Comparison of ENCODE assay signal across 22 cellular contexts in the genomic region with DNA sequence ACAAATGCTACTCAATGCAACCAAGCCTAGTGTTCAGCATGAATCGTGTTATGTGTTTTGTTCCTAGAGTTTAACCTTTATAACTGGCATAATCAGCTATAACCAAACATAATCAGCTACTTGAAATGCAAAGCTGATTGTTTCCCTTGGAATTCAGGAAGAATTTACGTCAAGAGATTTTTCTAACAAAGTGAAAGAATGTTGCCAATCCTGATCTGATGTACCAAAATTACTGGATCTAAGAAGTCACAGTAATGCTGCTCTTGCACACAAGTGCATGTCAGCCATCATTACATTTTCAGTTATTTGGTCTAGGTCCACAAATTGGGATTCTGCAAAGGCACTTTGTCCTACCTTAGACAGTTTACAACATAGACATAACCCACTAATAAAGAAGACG.
A peak's percentile ranks its signal among the peaks of the same experiment; 100 is the strongest.
DNase-seq lines count a peak whose midpoint lies in the region; FAIRE-seq and TF ChIP-seq lines count a peak whose summit lies in the region.
"Had no signal": no experiment of that assay in that cellular context is flagged by ENCODE, and none has a peak within 500 bp of the region (broad histone marks: within the 10 kb centered on the region; RNA-seq: fewer than 3 reads in every experiment).

No MANE protein-coding gene starts in this region.

- no peaks in the 10 kb centered on the region for H3K27me3 ChIP-seq in H1 (replicated peaks in 1 of 4; ENCODE audit: control insufficient read depth in 3 of 4, extremely low read depth in 1 of 4, insufficient read depth in 3 of 4, low read length in 3 of 4)
- no peaks in the 10 kb centered on the region for H3K27me3 ChIP-seq in tibial nerve
- H3K27me3 ChIP-seq: BLaER1 treated with 17β-estradiol and CSF1 and Interleukin-3, amounts not matched to agents 10 nM and 100 nM had no signal

- H2BK15ac ChIP-seq in H1 (ENCODE audit: low read length), result no peak overlapping the region

- POLR2A ChIA-PET in H1 (lab: Charles Lee; ENCODE audit: partially characterized antibody), result no interaction called here

- CTCF ChIA-PET in H1 (lab: Charles Lee; ENCODE audit: partially characterized antibody), result no interaction called here

- no peak overlapping the region for H3K56ac ChIP-seq in H1 (replicated peaks; ENCODE audit: insufficient read length, low read depth, low read length)

- no peak overlapping the region for H3K18ac ChIP-seq in H1 (ENCODE audit: extremely low read depth, low read length)

- H3K23me2 ChIP-seq in H1 (ENCODE audit: low read depth, low read length), result no peaks in the 10 kb centered on the region

- no peak overlapping the region for H4K5ac ChIP-seq in H1 (ENCODE audit: insufficient read length, low read depth, low read length)

- no peak overlapping the region for H2AK5ac ChIP-seq in H1 (ENCODE audit: low read depth, low read length)

- H4K91ac ChIP-seq in H1 (replicated peaks; ENCODE audit: insufficient read length, low read length), result no peak overlapping the region

- TF ChIP-seq RAD21 in H1 (IDR thresholded peaks at IDR 0.05 in 1 of 2, conservative IDR thresholded peaks at IDR 0.05 in 1 of 2; ENCODE audit: low read depth in 2 of 2, low read length in 2 of 2), result no peak

- H3K9ac ChIP-seq in H1 (replicated peaks in 1 of 4; ENCODE audit: extremely low read depth in 1 of 4, low read depth in 3 of 4, low read length in 3 of 4), result no peak overlapping the region
- H3K9ac ChIP-seq: BLaER1 treated with 17β-estradiol and CSF1 and Interleukin-3, amounts not matched to agents 10 nM and 100 nM had no signal

- H3K4me3 ChIP-seq in H1 (ENCODE audit: extremely low read depth in 1 of 4, insufficient read depth in 2 of 4, low read depth in 3 of 4, low read length in 4 of 4), result no peak overlapping the region
- H3K4me3 ChIP-seq in retinal pigment epithelial cell (ENCODE audit: low read length), result no peak overlapping the region
- no peak overlapping the region for H3K4me3 ChIP-seq in tibial nerve
- H3K4me3 ChIP-seq: A549; BLaER1 treated with 17β-estradiol and CSF1 and Interleukin-3, amounts not matched to agents 10 nM and 100 nM; GM12878 had no signal

- TF ChIP-seq EP300 in H1 (IDR thresholded peaks at IDR 0.05; ENCODE audit: borderline replicate concordance in 1 of 2, low read depth in 2 of 2, low read length in 2 of 2) (no peak), tibial nerve (IDR thresholded peaks at IDR 0.05) (no peak)

- no peak overlapping the region for H2BK12ac ChIP-seq in H1 (ENCODE audit: low read depth, low read length)

- no peaks in the 10 kb centered on the region for H3K79me1 ChIP-seq in H1 (ENCODE audit: low read depth, low read length)

- no peak overlapping the region for H3K23ac ChIP-seq in H1 (ENCODE audit: insufficient read length)

- no peak for TF ChIP-seq CTCF in H1 (IDR thresholded peaks at IDR 0.05; ENCODE audit: control extremely low read depth in 1 of 3, insufficient read depth in 1 of 3, low read depth in 1 of 3, low read length in 3 of 3)
- no peak for TF ChIP-seq CTCF in retinal pigment epithelial cell (conservative IDR thresholded peaks at IDR 0.05; ENCODE audit: low read depth, low read length)
- TF ChIP-seq CTCF in tibial nerve (IDR thresholded peaks at IDR 0.05), result no peak

- FAIRE-seq in H1 (lab: Jason Lieb, UNC) (peak; percentile 13), urothelium cell line (lab: Jason Lieb, UNC) (peak; percentile 5)
- FAIRE-seq: A549, D721Med, GM12878, GM12892, GM18507 had no signal

- no peak overlapping the region for H3K4me2 ChIP-seq in H1 (ENCODE audit: insufficient read depth in 1 of 2, low read depth in 2 of 2, low read length in 2 of 2)
- H3K4me2 ChIP-seq: A549; BLaER1 treated with 17β-estradiol and CSF1 and Interleukin-3, amounts not matched to agents 10 nM and 100 nM had no signal

- H3K27ac ChIP-seq in H1 (ENCODE audit: low read depth, low read length) (no peak overlapping the region), tibial nerve (no peak overlapping the region)
- H3K27ac ChIP-seq: 22Rv1; A549; BLaER1 treated with 17β-estradiol and CSF1 and Interleukin-3, amounts not matched to agents 10 nM and 100 nM; C4-2B had no signal

- H4K8ac ChIP-seq in H1 (ENCODE audit: extremely low read depth, insufficient read depth, low read length), result no peak overlapping the region

- no peak overlapping the region for H2BK20ac ChIP-seq in H1 (ENCODE audit: low read length)

- 91% methylated on average over 3 of the region's 3 CpGs; no CpG with 5 or more reads in 1 of the 2 experiments for WGBS in H1 (ENCODE audit: extremely low coverage in 1 of 2, insufficient coverage in 1 of 2, insufficient read length in 1 of 2, insufficient replicate concordance in 2 of 2, low coverage in 1 of 2, low lambda C conversion rate in 2 of 2, missing lambda C conversion rate in 1 of 2), 2 experiments
- WGBS in tibial nerve, 2 donors, result 57 to 61% methylated on average over 3 of the region's 3 CpGs

- peak; percentile 16 for DNase-seq in astrocyte of the hippocampus (ENCODE audit: low read depth, low spot score)
- no peak for DNase-seq in H1 (ENCODE audit: low read depth in 1 of 2, low spot score in 2 of 2)
- peak; percentile 20 for DNase-seq in retinal pigment epithelial cell (ENCODE audit: low read depth)
- DNase-seq in urothelium cell line (ENCODE audit: low spot score), result no peak
- no peak for DNase-seq in tibial nerve (ENCODE audit: low spot score in 2 of 2)
- DNase-seq in hypothalamus (lab: John Stamatoyannopoulos, UW), result no peak
- DNase-seq in anterior cingulate cortex (lab: John Stamatoyannopoulos, UW), result no peak
- DNase-seq: AML-193; Caco-2; Calu3; CD4-positive, alpha-beta T cell; CD8-positive, alpha-beta T cell; DMS79 treated with DMSO at 0.1 percent for 48 hours; GDM1 had no signal

- H2BK120ac ChIP-seq in H1 (replicated peaks; ENCODE audit: low read depth, low read length), result no peak overlapping the region

- no peaks in the 10 kb centered on the region for H3K79me2 ChIP-seq in H1 (ENCODE audit: control insufficient read depth in 1 of 2, insufficient read depth in 2 of 2, low read length in 2 of 2)

- no peak overlapping the region for H3K4ac ChIP-seq in H1 (replicated peaks; ENCODE audit: insufficient read length, low read depth, low read length)

- H3K9me3 ChIP-seq in H1 (ENCODE audit: insufficient read depth in 2 of 2, low read depth in 1 of 2, low read length in 1 of 2) (peaks cover 7 to 11% of the 10 kb centered on the region in 2 experiments; a peak in 3 of 4 replicates), tibial nerve (peaks cover 0 to 7% (median 0%) of the 10 kb centered on the region in 4 donors)
- H3K9me3 ChIP-seq: A549 had no signal

- no peak overlapping the region for H3K14ac ChIP-seq in H1 (ENCODE audit: insufficient read length)

- no peak overlapping the region for H2AFZ ChIP-seq in H1 (ENCODE audit: low read length)

- no peaks in the 10 kb centered on the region for H4K20me1 ChIP-seq in H1 (replicated peaks in 1 of 2; ENCODE audit: control insufficient read depth in 1 of 2, insufficient read depth in 2 of 2, low read length in 2 of 2)
- H4K20me1 ChIP-seq: BLaER1 treated with 17β-estradiol and CSF1 and Interleukin-3, amounts not matched to agents 10 nM and 100 nM had no signal

- no peaks in the 10 kb centered on the region for H3K4me1 ChIP-seq in H1 (replicated peaks in 1 of 4; ENCODE audit: control insufficient read depth in 3 of 4, insufficient read depth in 4 of 4, low read length in 3 of 4)
- no peaks in the 10 kb centered on the region for H3K4me1 ChIP-seq in tibial nerve
- H3K4me1 ChIP-seq: A549; BLaER1 treated with 17β-estradiol and CSF1 and Interleukin-3, amounts not matched to agents 10 nM and 100 nM had no signal

- H2BK5ac ChIP-seq in H1 (ENCODE audit: low read depth, low read length), result no peak overlapping the region

- no peak for TF ChIP-seq POLR2A in H1 (IDR thresholded peaks at IDR 0.05; ENCODE audit: control extremely low read depth in 1 of 2, low read depth in 2 of 2, low read length in 2 of 2)
- TF ChIP-seq POLR2A in tibial nerve (IDR thresholded peaks at IDR 0.05), result no peak

- H3K36me3 ChIP-seq in H1 (ENCODE audit: control insufficient read depth in 2 of 4, insufficient read depth in 4 of 4, low read length in 3 of 4) (no peaks in the 10 kb centered on the region), tibial nerve (no peaks in the 10 kb centered on the region)
- H3K36me3 ChIP-seq: BLaER1 treated with 17β-estradiol and CSF1 and Interleukin-3, amounts not matched to agents 10 nM and 100 nM had no signal

TF ChIP-seq in H1, 55 proteins besides CTCF, POLR2A, EP300 and RAD21 (continues in another document):
- no peak for TF ChIP-seq MAX (IDR thresholded peaks at IDR 0.05)
- TF ChIP-seq HDAC2 (IDR thresholded peaks at IDR 0.05; ENCODE audit: borderline replicate concordance in 1 of 2, low read depth in 2 of 2, low read length in 2 of 2), result no peak
- TF ChIP-seq MAFK (IDR thresholded peaks at IDR 0.05; ENCODE audit: low read depth, low read length), result no peak
- no peak for TF ChIP-seq POLR2AphosphoS5 (IDR thresholded peaks at IDR 0.05; ENCODE audit: low read depth, low read length)
- TF ChIP-seq, protein P1, sequence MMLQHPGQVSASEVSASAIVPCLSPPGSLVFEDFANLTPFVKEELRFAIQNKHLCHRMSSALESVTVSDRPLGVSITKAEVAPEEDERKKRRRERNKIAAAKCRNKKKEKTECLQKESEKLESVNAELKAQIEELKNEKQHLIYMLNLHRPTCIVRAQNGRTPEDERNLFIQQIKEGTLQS (IDR thresholded peaks at IDR 0.05; ENCODE audit: insufficient read depth, low read depth, low read length), result no peak
- no peak for TF ChIP-seq JUND (IDR thresholded peaks at IDR 0.05; ENCODE audit: low read length)
- no peak for TF ChIP-seq HDAC6 (IDR thresholded peaks at IDR 0.05; ENCODE audit: low read depth, low read length)
- TF ChIP-seq ZNF274 (IDR thresholded peaks at IDR 0.05; ENCODE audit: borderline replicate concordance, extremely low read depth, low read length), result no peak
- TF ChIP-seq EZH2 (IDR thresholded peaks at IDR 0.05; ENCODE audit: low read depth, low read length, severe bottlenecking), result no peak
- TF ChIP-seq RXRA (IDR thresholded peaks at IDR 0.05; ENCODE audit: insufficient read depth, low read depth, low read length), result no peak

Comparison
In these comparisons a context has a peak if more than half of its experiments do, and no peak if none do; other contexts are left out.
1. DNase-seq: peak in astrocyte of the hippocampus (single experiment) and retinal pigment epithelial cell (single experiment); none in H1 (0 of 2), urothelium cell line (single experiment), tibial nerve (0 of 2), hypothalamus (0 of 51) and anterior cingulate cortex (0 of 58).